Comparison of ENCODE assay signal across 1 cellular context in the genomic region with DNA sequence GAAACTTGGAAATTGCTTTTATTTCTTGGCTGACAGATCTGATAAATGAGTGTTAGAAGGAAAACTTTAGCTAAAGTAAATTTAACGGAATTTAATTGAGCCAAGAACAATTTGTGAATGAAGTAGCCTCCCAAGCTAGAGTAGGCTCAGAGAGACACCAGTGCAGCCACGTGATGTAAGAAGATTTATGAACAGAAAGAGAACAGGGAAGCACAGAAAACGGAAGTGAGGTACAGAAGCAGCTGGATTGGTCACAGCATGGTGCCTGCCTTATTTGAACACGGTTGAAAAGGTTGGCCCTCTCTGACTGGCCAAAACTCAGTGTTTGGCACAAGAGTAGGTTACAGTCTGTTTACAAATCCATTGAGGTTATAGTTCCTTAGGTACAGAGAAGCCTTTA.
TF ChIP-seq lines count a peak whose summit lies in the region.

No MANE protein-coding gene starts in this region.

TF ChIP-seq in K562, 482 proteins besides CTCF, POLR2A, EP300 and RAD21 (continued from another document):
- TF ChIP-seq, protein P1, sequence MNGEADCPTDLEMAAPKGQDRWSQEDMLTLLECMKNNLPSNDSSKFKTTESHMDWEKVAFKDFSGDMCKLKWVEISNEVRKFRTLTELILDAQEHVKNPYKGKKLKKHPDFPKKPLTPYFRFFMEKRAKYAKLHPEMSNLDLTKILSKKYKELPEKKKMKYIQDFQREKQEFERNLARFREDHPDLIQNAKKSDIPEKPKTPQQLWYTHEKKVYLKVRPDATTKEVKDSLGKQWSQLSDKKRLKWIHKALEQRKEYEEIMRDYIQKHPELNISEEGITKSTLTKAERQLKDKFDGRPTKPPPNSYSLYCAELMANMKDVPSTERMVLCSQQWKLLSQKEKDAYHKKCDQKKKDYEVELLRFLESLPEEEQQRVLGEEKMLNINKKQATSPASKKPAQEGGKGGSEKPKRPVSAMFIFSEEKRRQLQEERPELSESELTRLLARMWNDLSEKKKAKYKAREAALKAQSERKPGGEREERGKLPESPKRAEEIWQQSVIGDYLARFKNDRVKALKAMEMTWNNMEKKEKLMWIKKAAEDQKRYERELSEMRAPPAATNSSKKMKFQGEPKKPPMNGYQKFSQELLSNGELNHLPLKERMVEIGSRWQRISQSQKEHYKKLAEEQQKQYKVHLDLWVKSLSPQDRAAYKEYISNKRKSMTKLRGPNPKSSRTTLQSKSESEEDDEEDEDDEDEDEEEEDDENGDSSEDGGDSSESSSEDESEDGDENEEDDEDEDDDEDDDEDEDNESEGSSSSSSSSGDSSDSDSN (IDR thresholded peaks at IDR 0.05; ENCODE audit: borderline replicate concordance in 1 of 2, low read depth in 2 of 2, low read length in 2 of 2): no peak
- TF ChIP-seq, protein P2, sequence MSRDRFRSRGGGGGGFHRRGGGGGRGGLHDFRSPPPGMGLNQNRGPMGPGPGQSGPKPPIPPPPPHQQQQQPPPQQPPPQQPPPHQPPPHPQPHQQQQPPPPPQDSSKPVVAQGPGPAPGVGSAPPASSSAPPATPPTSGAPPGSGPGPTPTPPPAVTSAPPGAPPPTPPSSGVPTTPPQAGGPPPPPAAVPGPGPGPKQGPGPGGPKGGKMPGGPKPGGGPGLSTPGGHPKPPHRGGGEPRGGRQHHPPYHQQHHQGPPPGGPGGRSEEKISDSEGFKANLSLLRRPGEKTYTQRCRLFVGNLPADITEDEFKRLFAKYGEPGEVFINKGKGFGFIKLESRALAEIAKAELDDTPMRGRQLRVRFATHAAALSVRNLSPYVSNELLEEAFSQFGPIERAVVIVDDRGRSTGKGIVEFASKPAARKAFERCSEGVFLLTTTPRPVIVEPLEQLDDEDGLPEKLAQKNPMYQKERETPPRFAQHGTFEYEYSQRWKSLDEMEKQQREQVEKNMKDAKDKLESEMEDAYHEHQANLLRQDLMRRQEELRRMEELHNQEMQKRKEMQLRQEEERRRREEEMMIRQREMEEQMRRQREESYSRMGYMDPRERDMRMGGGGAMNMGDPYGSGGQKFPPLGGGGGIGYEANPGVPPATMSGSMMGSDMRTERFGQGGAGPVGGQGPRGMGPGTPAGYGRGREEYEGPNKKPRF (IDR thresholded peaks at IDR 0.05; ENCODE audit: low read depth, low read length): no peak
- TF ChIP-seq, protein P3, sequence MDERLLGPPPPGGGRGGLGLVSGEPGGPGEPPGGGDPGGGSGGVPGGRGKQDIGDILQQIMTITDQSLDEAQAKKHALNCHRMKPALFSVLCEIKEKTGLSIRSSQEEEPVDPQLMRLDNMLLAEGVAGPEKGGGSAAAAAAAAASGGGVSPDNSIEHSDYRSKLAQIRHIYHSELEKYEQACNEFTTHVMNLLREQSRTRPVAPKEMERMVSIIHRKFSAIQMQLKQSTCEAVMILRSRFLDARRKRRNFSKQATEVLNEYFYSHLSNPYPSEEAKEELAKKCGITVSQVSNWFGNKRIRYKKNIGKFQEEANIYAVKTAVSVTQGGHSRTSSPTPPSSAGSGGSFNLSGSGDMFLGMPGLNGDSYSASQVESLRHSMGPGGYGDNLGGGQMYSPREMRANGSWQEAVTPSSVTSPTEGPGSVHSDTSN (CRISPR knock-in tag; IDR thresholded peaks at IDR 0.05; ENCODE audit: low read depth): no peak
- TF ChIP-seq, protein P3 (tag; conservative IDR thresholded peaks at IDR 0.05; ENCODE audit: low read depth): peak; percentile 90
- peak; percentile 90 for TF ChIP-seq SPI1 (IDR thresholded peaks at IDR 0.05; ENCODE audit: borderline replicate concordance, low read depth, low read length)
- peak; percentile 61; the same call in 1 of the 2 replicates for TF ChIP-seq EHMT2 (IDR thresholded peaks at IDR 0.05)
- peak; percentile 50; the same call in 1 of the 2 replicates for TF ChIP-seq GABPB1 (CRISPR knock-in tag; IDR thresholded peaks at IDR 0.05)
- TF ChIP-seq, protein P4, sequence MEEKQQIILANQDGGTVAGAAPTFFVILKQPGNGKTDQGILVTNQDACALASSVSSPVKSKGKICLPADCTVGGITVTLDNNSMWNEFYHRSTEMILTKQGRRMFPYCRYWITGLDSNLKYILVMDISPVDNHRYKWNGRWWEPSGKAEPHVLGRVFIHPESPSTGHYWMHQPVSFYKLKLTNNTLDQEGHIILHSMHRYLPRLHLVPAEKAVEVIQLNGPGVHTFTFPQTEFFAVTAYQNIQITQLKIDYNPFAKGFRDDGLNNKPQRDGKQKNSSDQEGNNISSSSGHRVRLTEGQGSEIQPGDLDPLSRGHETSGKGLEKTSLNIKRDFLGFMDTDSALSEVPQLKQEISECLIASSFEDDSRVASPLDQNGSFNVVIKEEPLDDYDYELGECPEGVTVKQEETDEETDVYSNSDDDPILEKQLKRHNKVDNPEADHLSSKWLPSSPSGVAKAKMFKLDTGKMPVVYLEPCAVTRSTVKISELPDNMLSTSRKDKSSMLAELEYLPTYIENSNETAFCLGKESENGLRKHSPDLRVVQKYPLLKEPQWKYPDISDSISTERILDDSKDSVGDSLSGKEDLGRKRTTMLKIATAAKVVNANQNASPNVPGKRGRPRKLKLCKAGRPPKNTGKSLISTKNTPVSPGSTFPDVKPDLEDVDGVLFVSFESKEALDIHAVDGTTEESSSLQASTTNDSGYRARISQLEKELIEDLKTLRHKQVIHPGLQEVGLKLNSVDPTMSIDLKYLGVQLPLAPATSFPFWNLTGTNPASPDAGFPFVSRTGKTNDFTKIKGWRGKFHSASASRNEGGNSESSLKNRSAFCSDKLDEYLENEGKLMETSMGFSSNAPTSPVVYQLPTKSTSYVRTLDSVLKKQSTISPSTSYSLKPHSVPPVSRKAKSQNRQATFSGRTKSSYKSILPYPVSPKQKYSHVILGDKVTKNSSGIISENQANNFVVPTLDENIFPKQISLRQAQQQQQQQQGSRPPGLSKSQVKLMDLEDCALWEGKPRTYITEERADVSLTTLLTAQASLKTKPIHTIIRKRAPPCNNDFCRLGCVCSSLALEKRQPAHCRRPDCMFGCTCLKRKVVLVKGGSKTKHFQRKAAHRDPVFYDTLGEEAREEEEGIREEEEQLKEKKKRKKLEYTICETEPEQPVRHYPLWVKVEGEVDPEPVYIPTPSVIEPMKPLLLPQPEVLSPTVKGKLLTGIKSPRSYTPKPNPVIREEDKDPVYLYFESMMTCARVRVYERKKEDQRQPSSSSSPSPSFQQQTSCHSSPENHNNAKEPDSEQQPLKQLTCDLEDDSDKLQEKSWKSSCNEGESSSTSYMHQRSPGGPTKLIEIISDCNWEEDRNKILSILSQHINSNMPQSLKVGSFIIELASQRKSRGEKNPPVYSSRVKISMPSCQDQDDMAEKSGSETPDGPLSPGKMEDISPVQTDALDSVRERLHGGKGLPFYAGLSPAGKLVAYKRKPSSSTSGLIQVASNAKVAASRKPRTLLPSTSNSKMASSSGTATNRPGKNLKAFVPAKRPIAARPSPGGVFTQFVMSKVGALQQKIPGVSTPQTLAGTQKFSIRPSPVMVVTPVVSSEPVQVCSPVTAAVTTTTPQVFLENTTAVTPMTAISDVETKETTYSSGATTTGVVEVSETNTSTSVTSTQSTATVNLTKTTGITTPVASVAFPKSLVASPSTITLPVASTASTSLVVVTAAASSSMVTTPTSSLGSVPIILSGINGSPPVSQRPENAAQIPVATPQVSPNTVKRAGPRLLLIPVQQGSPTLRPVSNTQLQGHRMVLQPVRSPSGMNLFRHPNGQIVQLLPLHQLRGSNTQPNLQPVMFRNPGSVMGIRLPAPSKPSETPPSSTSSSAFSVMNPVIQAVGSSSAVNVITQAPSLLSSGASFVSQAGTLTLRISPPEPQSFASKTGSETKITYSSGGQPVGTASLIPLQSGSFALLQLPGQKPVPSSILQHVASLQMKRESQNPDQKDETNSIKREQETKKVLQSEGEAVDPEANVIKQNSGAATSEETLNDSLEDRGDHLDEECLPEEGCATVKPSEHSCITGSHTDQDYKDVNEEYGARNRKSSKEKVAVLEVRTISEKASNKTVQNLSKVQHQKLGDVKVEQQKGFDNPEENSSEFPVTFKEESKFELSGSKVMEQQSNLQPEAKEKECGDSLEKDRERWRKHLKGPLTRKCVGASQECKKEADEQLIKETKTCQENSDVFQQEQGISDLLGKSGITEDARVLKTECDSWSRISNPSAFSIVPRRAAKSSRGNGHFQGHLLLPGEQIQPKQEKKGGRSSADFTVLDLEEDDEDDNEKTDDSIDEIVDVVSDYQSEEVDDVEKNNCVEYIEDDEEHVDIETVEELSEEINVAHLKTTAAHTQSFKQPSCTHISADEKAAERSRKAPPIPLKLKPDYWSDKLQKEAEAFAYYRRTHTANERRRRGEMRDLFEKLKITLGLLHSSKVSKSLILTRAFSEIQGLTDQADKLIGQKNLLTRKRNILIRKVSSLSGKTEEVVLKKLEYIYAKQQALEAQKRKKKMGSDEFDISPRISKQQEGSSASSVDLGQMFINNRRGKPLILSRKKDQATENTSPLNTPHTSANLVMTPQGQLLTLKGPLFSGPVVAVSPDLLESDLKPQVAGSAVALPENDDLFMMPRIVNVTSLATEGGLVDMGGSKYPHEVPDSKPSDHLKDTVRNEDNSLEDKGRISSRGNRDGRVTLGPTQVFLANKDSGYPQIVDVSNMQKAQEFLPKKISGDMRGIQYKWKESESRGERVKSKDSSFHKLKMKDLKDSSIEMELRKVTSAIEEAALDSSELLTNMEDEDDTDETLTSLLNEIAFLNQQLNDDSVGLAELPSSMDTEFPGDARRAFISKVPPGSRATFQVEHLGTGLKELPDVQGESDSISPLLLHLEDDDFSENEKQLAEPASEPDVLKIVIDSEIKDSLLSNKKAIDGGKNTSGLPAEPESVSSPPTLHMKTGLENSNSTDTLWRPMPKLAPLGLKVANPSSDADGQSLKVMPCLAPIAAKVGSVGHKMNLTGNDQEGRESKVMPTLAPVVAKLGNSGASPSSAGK (IDR thresholded peaks at IDR 0.05): peak; percentile 25; the same call in 1 of the 2 replicates
